ENCODE assay signal across 7 cellular contexts in genomic region chr7:143023047-143023446, GRCh38. TPM values are rescaled to one million over a fixed set of nuclear protein-coding genes. Genes with fewer than 3 reads are reported as not detected.
"Had no signal": no experiment of that assay in that cellular context is flagged by ENCODE, and none has a peak within 500 bp of the region (broad histone marks: within the 10 kb centered on the region; RNA-seq: fewer than 3 reads in every experiment).

No MANE protein-coding gene starts in this region.

- H3K27ac Mint-ChIP-seq: H9 had no signal

- H3K4me3 Mint-ChIP-seq: H9 had no signal

- H3K9ac ChIP-seq: GM23248 had no signal

- H3K9me3 Mint-ChIP-seq: H9 had no signal

- DNase-seq: GM23248, H9, HCEC 1CT, IMR-90, KBM-7 had no signal

- H3K4me3 ChIP-seq: GM23248 had no signal

- H3K27ac ChIP-seq: GM23248 had no signal

- H3K4me1 Mint-ChIP-seq: H9 had no signal

- H2AFZ ChIP-seq: GM23248 had no signal

RNA-seq across cellular contexts. Expression of gene OR9A2, which starts 3.9 kb away (rescaled TPM):
- total RNA-seq: GM23248, H1, H9, HT-29, IMR-90 had no signal
- polyA plus RNA-seq: GM23248, H1, IMR-90 had no signal

RNA-seq across cellular contexts. Expression of gene OR6V1, which starts 29.1 kb away (rescaled TPM):
- total RNA-seq: GM23248, H1, H9, HT-29, IMR-90 had no signal
- polyA plus RNA-seq: GM23248, H1, IMR-90 had no signal
